In genomic region chr20:45101333-45101850, GRCh38 we compare ENCODE assay signal across 21 cellular contexts.
DNase-seq lines count a peak whose midpoint lies in the region; ATAC-seq and TF ChIP-seq lines count a peak whose summit lies in the region.
"Had no signal": no experiment of that assay in that cellular context is flagged by ENCODE, and none has a peak within 500 bp of the region (broad histone marks: within the 10 kb centered on the region; RNA-seq: fewer than 3 reads in every experiment).

No MANE protein-coding gene starts in this region.

- H3K9ac ChIP-seq in BLaER1 (no peak overlapping the region), MM.1S (ENCODE audit: low read length) (no peak overlapping the region), iPS-15b (ENCODE audit: low read depth, low read length) (no peak overlapping the region)
- H3K9ac ChIP-seq: KMS-11 had no signal

- H2AFZ ChIP-seq in MM.1S (ENCODE audit: low read length) = no peak overlapping the region
- H2AFZ ChIP-seq in neuron (ENCODE audit: low read depth, low read length) = peak overlapping the region; percentile 65

- ATAC-seq in GM19455 (IDR thresholded peaks at IDR 0.05; ENCODE audit: unreplicated experiment) (no peak), SK-N-SH treated with all-trans-retinoic acid at 6 μM for 48 hours (no peak)
- ATAC-seq: gastrocnemius medialis, T-helper 17 cell had no signal

- H3K9me2 ChIP-seq in MM.1S (replicated peaks; ENCODE audit: insufficient read depth, low read length) = no peaks in the 10 kb centered on the region

- H3K27ac ChIP-seq in BLaER1 (no peak overlapping the region), MM.1S (ENCODE audit: low read length) (no peak overlapping the region)
- H3K27ac ChIP-seq: gastrocnemius medialis, KMS-11, Peyer's patch, SJSA1 had no signal

- peaks cover 37% of the 10 kb centered on the region for H3K4me1 ChIP-seq in BLaER1
- H3K4me1 ChIP-seq in MM.1S (ENCODE audit: low read length) = no peaks in the 10 kb centered on the region
- peaks cover 4% of the 10 kb centered on the region for H3K4me1 ChIP-seq in iPS-15b (ENCODE audit: control insufficient read depth, insufficient read depth, low read length)
- peaks cover 2% of the 10 kb centered on the region for H3K4me1 ChIP-seq in neuron (ENCODE audit: insufficient read depth, low read length)
- H3K4me1 ChIP-seq: BE2C, gastrocnemius medialis had no signal

- H3K27me3 ChIP-seq in BLaER1 (peaks cover 27% of the 10 kb centered on the region), MM.1S (replicated peaks; ENCODE audit: insufficient read depth, low read length) (no peaks in the 10 kb centered on the region), iPS-15b (ENCODE audit: control insufficient read depth, insufficient read depth, low read length) (peaks cover 46% of the 10 kb centered on the region), neuron (ENCODE audit: insufficient read depth, low read length) (peaks cover 40% of the 10 kb centered on the region)
- H3K27me3 ChIP-seq: BE2C, SJSA1 had no signal

- H4K20me1 ChIP-seq in BLaER1 (no peaks in the 10 kb centered on the region), MM.1S (ENCODE audit: insufficient read depth, low read length) (no peaks in the 10 kb centered on the region)

- no peaks in the 10 kb centered on the region for H3F3A ChIP-seq in MM.1S (ENCODE audit: insufficient read depth, low read length)

- H3K4me2 ChIP-seq in BLaER1 (peak overlapping the region; percentile 69), MM.1S (ENCODE audit: low read depth, low read length) (peak overlapping the region; percentile 50; the same call in 1 of the 2 replicates)
- H3K4me2 ChIP-seq: KMS-11 had no signal

- no peaks in the 10 kb centered on the region for H3K79me2 ChIP-seq in MM.1S (ENCODE audit: low read length)

- H3K4me3 ChIP-seq in BLaER1 (no peak overlapping the region), MM.1S (ENCODE audit: low read length) (peak overlapping the region; percentile 18; the same call in 1 of the 2 replicates), iPS-15b (ENCODE audit: low read depth, low read length) (peak overlapping the region; percentile 6), neuron (ENCODE audit: low read length) (no peak overlapping the region)
- H3K4me3 ChIP-seq: gastrocnemius medialis, SJSA1 had no signal

- H3K9me3 ChIP-seq in BLaER1 (no peaks in the 10 kb centered on the region), MM.1S (replicated peaks; ENCODE audit: insufficient read depth, low read length) (no peaks in the 10 kb centered on the region), iPS-15b (ENCODE audit: control insufficient read depth, insufficient read depth, low read length) (no peaks in the 10 kb centered on the region), neuron (ENCODE audit: low read length) (peaks cover 3% of the 10 kb centered on the region)
- H3K9me3 ChIP-seq: BE2C, gastrocnemius medialis, Peyer's patch, SJSA1, upper lobe of left lung had no signal

- TF ChIP-seq CTCF in MM.1S (IDR thresholded peaks at IDR 0.05; ENCODE audit: low read length) = no peak

- H3K36me3 ChIP-seq in BLaER1 (no peaks in the 10 kb centered on the region), MM.1S (replicated peaks; ENCODE audit: insufficient read depth, low read length) (no peaks in the 10 kb centered on the region), iPS-15b (ENCODE audit: control insufficient read depth, insufficient read depth, low read length) (no peaks in the 10 kb centered on the region), neuron (ENCODE audit: insufficient read depth, low read length) (no peaks in the 10 kb centered on the region)
- H3K36me3 ChIP-seq: BE2C, gastrocnemius medialis, Peyer's patch, SJSA1, upper lobe of left lung had no signal

- DNase-seq in MM.1S = no peak
- no peak for DNase-seq in NK-92 treated with Interleukin-12 subunit alpha and Interleukin-12 subunit beta, amount 100 ng/mL, for 24 hours (lab: John Stamatoyannopoulos, UW)
- DNase-seq in OCI-M1 (lab: John Stamatoyannopoulos, UW) = no peak
- DNase-seq: activated CD4-positive, alpha-beta memory T cell treated with anti-CD3 and anti-CD28 coated beads, Interleukin-2, amount 10 ng/mL, durations not matched to agents 7 days and 5 days; activated naive CD4-positive, alpha-beta T cell; activated T-cell treated with anti-CD3 and anti-CD28 coated beads, Interleukin-2, amount 50 U/mL, for 1 hour; BE2C; caudate nucleus; gastrocnemius medialis; NCI-H187 treated with DMSO at 0.1 percent for 48 hours; NCI-H226; Peyer's patch; T-helper 17 cell had no signal

TF ChIP-seq in SK-N-SH treated with all-trans-retinoic acid at 6 μM for 48 hours, 23 proteins besides CTCF, POLR2A, EP300 and RAD21:
- TF ChIP-seq ISL1 (CRISPR knock-in tag; IDR thresholded peaks at IDR 0.05) (no peak), TCF4 (CRISPR knock-in tag; IDR thresholded peaks at IDR 0.05; ENCODE audit: borderline replicate concordance) (no peak), GLIS3 (CRISPR knock-in tag; IDR thresholded peaks at IDR 0.05) (no peak), ZNF565 (CRISPR knock-in tag; conservative IDR thresholded peaks at IDR 0.05; ENCODE audit: low read depth) (no peak), PPARA (CRISPR knock-in tag; IDR thresholded peaks at IDR 0.05; ENCODE audit: borderline replicate concordance) (no peak), ZFP3 (CRISPR knock-in tag; IDR thresholded peaks at IDR 0.05) (no peak), ARNTL (CRISPR knock-in tag; IDR thresholded peaks at IDR 0.05; ENCODE audit: borderline replicate concordance, low read depth) (no peak), TOX (CRISPR knock-in tag; IDR thresholded peaks at IDR 0.05; ENCODE audit: borderline replicate concordance) (no peak), POU6F1 (CRISPR knock-in tag; IDR thresholded peaks at IDR 0.05; ENCODE audit: borderline replicate concordance, low read depth) (no peak), ZC3H10 (CRISPR knock-in tag; IDR thresholded peaks at IDR 0.05) (no peak), ZNF70 (CRISPR knock-in tag; IDR thresholded peaks at IDR 0.05) (no peak)

Comparison
In these comparisons a context has a peak if more than half of its experiments do, and no peak if none do; other contexts are left out.
1. H3K4me3 ChIP-seq: peak in MM.1S (single experiment) and iPS-15b (single experiment); none in BLaER1 (single experiment) and neuron (single experiment).